ENCODE assay signal across 9 cellular contexts in the genomic region with DNA sequence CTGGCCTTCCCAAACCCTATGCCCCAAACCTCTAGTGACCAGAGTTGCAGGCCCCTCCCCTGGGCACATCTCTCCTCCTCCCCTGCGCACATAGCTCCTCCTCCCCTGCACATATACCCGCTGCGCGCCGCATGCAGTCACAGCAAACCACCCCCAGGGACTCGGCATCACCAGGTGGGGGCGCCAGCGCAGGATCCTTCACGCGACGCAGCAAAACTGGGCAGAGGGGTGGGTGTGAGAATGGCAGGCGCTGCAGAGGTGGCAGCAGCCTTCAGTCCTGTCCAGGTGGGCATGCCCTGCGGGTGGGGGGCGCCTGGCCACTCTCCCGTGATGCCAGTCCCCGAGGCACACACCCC. TPM values are rescaled to one million over a fixed set of nuclear protein-coding genes. Genes with fewer than 3 reads are reported as not detected.
A peak's percentile ranks its signal among the peaks of the same experiment; 100 is the strongest.
DNase-seq lines count a peak whose midpoint lies in the region; ATAC-seq and TF ChIP-seq lines count a peak whose summit lies in the region.
"Had no signal": no experiment of that assay in that cellular context is flagged by ENCODE, and none has a peak within 500 bp of the region (broad histone marks: within the 10 kb centered on the region; RNA-seq: fewer than 3 reads in every experiment).

No MANE protein-coding gene starts in this region.

- CTCF ChIA-PET in HEK293T (lab: Yijun Ruan, JAX): interaction anchor here (0.5 to 1.7 kb wide), 9 partner anchors 8 to 474 kb away, joined by 3 to 7 read pairs (median 4); no protein-coding TSS in a partner anchor

- H3K9me3 ChIP-seq in left lung: no peaks in the 10 kb centered on the region
- H3K9me3 ChIP-seq: SJSA1 had no signal

- H3K4me3 ChIP-seq in left lung: peak overlapping the region; percentile 28 to 43
- H3K4me3 ChIP-seq: SJSA1 had no signal

- peak; percentile 36 to 62 for TF ChIP-seq CTCF in left lung (IDR thresholded peaks at IDR 0.05)

- peak; percentile 69 for ATAC-seq in left lung

- H3K27ac ChIP-seq in cingulate gyrus (ENCODE audit: low read depth, low read length): peak overlapping the region; percentile 19
- no peak overlapping the region for H3K27ac ChIP-seq in left lung
- H3K27ac ChIP-seq: SJSA1 had no signal

- DNase-seq in DMS 273 treated with DMSO at 0.1 percent for 48 hours (lab: John Stamatoyannopoulos, UW) (peak; percentile 43), HCEC 1CT (peak; percentile 75), NCI-H1930 (lab: John Stamatoyannopoulos, UW) (peak; percentile 57 to 77), left lung (peak; percentile 89 to 95), HEK293T (ENCODE audit: extremely low spot score) (no peak)
- peak; percentile 91 to 92 for DNase-seq in activated CD4-positive, alpha-beta T cell treated with anti-CD3 and anti-CD28 coated beads for 4 hours
- peak; percentile 95 for DNase-seq in stimulated activated CD4-positive, alpha-beta T cell treated with anti-CD3 and anti-CD28 coated beads, Interleukin-4, amount 100 ng/mL, for 24 hours

- H3K36me3 ChIP-seq in left lung: no peaks in the 10 kb centered on the region
- H3K36me3 ChIP-seq: SJSA1 had no signal

- H3K27me3 ChIP-seq in left lung: peaks cover 0 to 77% of the 10 kb centered on the region in 2 donors

- intact Hi-C loops in left lung (cut with DNase I): no loop called here

- POLR2A ChIA-PET in HEK293T (lab: Yijun Ruan, JAX): interaction anchor here (1.5 kb wide), 1 partner anchor 26 kb away, joined by 4 read pairs; no protein-coding TSS in a partner anchor

- peaks cover 35 to 64% of the 10 kb centered on the region in 2 donors for H3K4me1 ChIP-seq in left lung

TF ChIP-seq in HEK293T, 16 proteins besides CTCF, POLR2A, EP300 and RAD21:
- TF ChIP-seq NFRKB (IDR thresholded peaks at IDR 0.05) (no peak), ZNF384 (IDR thresholded peaks at IDR 0.05) (no peak), SUZ12 (IDR thresholded peaks at IDR 0.05) (no peak), L3MBTL2 (conservative IDR thresholded peaks at IDR 0.05) (no peak), SP1 (IDR thresholded peaks at IDR 0.05) (no peak), LEF1 (IDR thresholded peaks at IDR 0.05; ENCODE audit: borderline replicate concordance) (no peak), CTBP1 (IDR thresholded peaks at IDR 0.05; ENCODE audit: borderline replicate concordance) (no peak), ARNT (IDR thresholded peaks at IDR 0.05) (no peak), HDGF (IDR thresholded peaks at IDR 0.05; ENCODE audit: borderline replicate concordance) (no peak), FOXK2 (IDR thresholded peaks at IDR 0.05) (no peak), FOXM1 (IDR thresholded peaks at IDR 0.05; ENCODE audit: borderline replicate concordance) (no peak), FOXA1 (IDR thresholded peaks at IDR 0.05) (no peak), BHLHE40 (IDR thresholded peaks at IDR 0.05; ENCODE audit: borderline replicate concordance) (no peak), ELF4 (IDR thresholded peaks at IDR 0.05) (no peak), TARDBP (IDR thresholded peaks at IDR 0.05) (no peak)
- TF ChIP-seq, protein P1, sequence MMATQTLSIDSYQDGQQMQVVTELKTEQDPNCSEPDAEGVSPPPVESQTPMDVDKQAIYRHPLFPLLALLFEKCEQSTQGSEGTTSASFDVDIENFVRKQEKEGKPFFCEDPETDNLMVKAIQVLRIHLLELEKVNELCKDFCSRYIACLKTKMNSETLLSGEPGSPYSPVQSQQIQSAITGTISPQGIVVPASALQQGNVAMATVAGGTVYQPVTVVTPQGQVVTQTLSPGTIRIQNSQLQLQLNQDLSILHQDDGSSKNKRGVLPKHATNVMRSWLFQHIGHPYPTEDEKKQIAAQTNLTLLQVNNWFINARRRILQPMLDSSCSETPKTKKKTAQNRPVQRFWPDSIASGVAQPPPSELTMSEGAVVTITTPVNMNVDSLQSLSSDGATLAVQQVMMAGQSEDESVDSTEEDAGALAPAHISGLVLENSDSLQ (IDR thresholded peaks at IDR 0.05): no peak

RNA-seq across cellular contexts. Expression of a gene that starts 5.6 kb away (rescaled TPM):
- 1 to 10 TPM; 3.8 to 3.9 TPM for total RNA-seq in left lung

RNA-seq across cellular contexts. Expression of a gene that starts 24.2 kb away (rescaled TPM):
- total RNA-seq in left lung: 10 to 100 TPM in 1 of 2 donors, 1 to 10 TPM in 1; 8.8 to 10.2 TPM

RNA-seq across cellular contexts. Expression of a gene that starts 27.7 kb away (rescaled TPM):
- 10 to 100 TPM; 40.3 to 48.3 TPM for total RNA-seq in left lung

RNA-seq across cellular contexts. Expression of a gene that starts 48.6 kb away (rescaled TPM):
- total RNA-seq in left lung: 10 to 100 TPM; 53.3 to 58.5 TPM

RNA-seq across cellular contexts. Expression of a gene that starts 50.3 kb away (rescaled TPM):
- total RNA-seq in left lung: 10 to 100 TPM; 10.9 to 11.3 TPM
